In the genomic region with DNA sequence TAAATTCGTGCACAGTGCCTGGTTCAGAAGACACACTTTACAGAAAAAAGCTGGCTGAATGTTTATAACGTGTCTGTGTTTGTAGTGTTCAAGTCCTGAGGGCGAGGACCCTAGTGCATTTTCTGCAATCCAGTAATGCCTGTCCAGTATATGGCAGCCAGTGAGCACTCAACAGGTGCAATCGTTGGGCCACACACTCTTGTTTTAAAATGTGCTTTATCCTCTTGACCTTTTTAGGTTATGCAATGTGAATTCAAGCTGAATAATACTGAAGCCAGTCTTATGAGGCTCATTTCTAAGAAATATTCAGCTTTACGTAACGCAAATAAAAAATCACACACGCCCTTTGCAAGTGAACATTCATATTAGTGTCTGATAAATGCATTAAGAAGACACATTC, we compare ENCODE assay signal across 8 cellular contexts. TPM values are rescaled to one million over a fixed set of nuclear protein-coding genes. Genes with fewer than 3 reads are reported as not detected.
DNase-seq lines count a peak whose midpoint lies in the region; ATAC-seq and TF ChIP-seq lines count a peak whose summit lies in the region.

No MANE protein-coding gene starts in this region.

- H3K27ac ChIP-seq in RWPE1 (peak overlapping the region; percentile 91), esophagus muscularis mucosa (replicated peaks in 1 of 4) (peak overlapping the region; percentile 96 to 98 (median 98)), psoas muscle (peak overlapping the region; percentile 87)

- 46% methylated on average over 7 of the region's 7 CpGs for WGBS in esophagus muscularis mucosa
- WGBS in psoas muscle, 3 donors, result 36 to 47% (median 39%) methylated on average over 7 of the region's 7 CpGs

- H3K4me1 ChIP-seq in esophagus muscularis mucosa, result peaks cover 12 to 39% (median 37%) of the 10 kb centered on the region in 4 donors
- H3K4me1 ChIP-seq in psoas muscle, result peaks cover 5% of the 10 kb centered on the region

- CTCF ChIA-PET in RWPE1 (lab: Yijun Ruan, JAX), result interaction anchor here (1.2 to 1.8 kb wide), 2 partner anchors 39 to 430 kb away, joined by 3 to 5 read pairs; no protein-coding TSS in a partner anchor

- no peaks in the 10 kb centered on the region for H3K36me3 ChIP-seq in esophagus muscularis mucosa
- H3K36me3 ChIP-seq in psoas muscle (ENCODE audit: insufficient read depth in 1 of 2, low read depth in 1 of 2), result no peaks in the 10 kb centered on the region

- no peak for ATAC-seq in psoas muscle

- POLR2A ChIA-PET in RWPE1 (lab: Yijun Ruan, JAX; ENCODE audit: low non-redundant PET), result no interaction called here

- peak overlapping the region; percentile 70 for H3K4me3 ChIP-seq in GM12864 (ENCODE audit: low read depth, low read length)
- peak overlapping the region; percentile 95 to 99 (median 96) for H3K4me3 ChIP-seq in esophagus muscularis mucosa
- H3K4me3 ChIP-seq in psoas muscle, result peak overlapping the region; percentile 92

- TF ChIP-seq CTCF in GM12864 (IDR thresholded peaks at IDR 0.05; ENCODE audit: low read depth, low read length, missing control alignments), result no peak
- no peak for TF ChIP-seq CTCF in RWPE1 (conservative IDR thresholded peaks at IDR 0.05; ENCODE audit: low read depth)
- TF ChIP-seq CTCF in esophagus muscularis mucosa (IDR thresholded peaks at IDR 0.05), result no peak
- TF ChIP-seq CTCF in psoas muscle (IDR thresholded peaks at IDR 0.05), result no peak

- H3K9me3 ChIP-seq in esophagus muscularis mucosa (no peaks in the 10 kb centered on the region), psoas muscle (no peaks in the 10 kb centered on the region)

- no peak for TF ChIP-seq EP300 in esophagus muscularis mucosa (IDR thresholded peaks at IDR 0.05)

- intact Hi-C loops in esophagus muscularis mucosa (cut with DNase I) (loop anchor here (5.0 kb wide), 1 partner anchor 52 kb away; no protein-coding TSS in a partner anchor), psoas muscle (cut with DNase I) (no loop called here)

- DNase-seq in GM12864 (ENCODE audit: low read depth) (no peak), RWPE1 (ENCODE audit: low spot score) (no peak), esophagus muscularis mucosa (ENCODE audit: extremely low spot score) (peak; percentile 55), psoas muscle (no peak), cerebellar cortex (ENCODE audit: low spot score) (no peak), AG08395 (ENCODE audit: low spot score) (no peak)
- DNase-seq in activated CD4-positive, CD25-positive, alpha-beta regulatory T cell (lab: John Stamatoyannopoulos, UW), result no peak
- DNase-seq in stimulated activated naive CD4-positive, alpha-beta T cell (lab: John Stamatoyannopoulos, UW), result no peak

- H3K27me3 ChIP-seq in esophagus muscularis mucosa, result no peaks in the 10 kb centered on the region
- no peaks in the 10 kb centered on the region for H3K27me3 ChIP-seq in psoas muscle (ENCODE audit: insufficient read depth in 3 of 3, low read length in 2 of 3)

- no peak for TF ChIP-seq POLR2A in esophagus muscularis mucosa (IDR thresholded peaks at IDR 0.05; ENCODE audit: low read depth)

RNA-seq across cellular contexts. Expression of a gene that starts 0.8 kb away (rescaled TPM):
- total RNA-seq in esophagus muscularis mucosa (100 to 1,000 TPM; 158 to 249 (median 196) TPM), psoas muscle (10 to 100 TPM; 17.6 to 68.6 (median 36.9) TPM)
- 10 to 100 TPM in 2 of 3 donors, 1 to 10 TPM in 1; 7.1 to 12.5 (median 10.2) TPM for polyA plus RNA-seq in psoas muscle
